Comparison of ENCODE assay signal across 1 cellular context in genomic region chr7:516606-517456, GRCh38.
A peak's percentile ranks its signal among the peaks of the same experiment; 100 is the strongest.
TF ChIP-seq lines count a peak whose summit lies in the region.

No MANE protein-coding gene starts in this region.

TF ChIP-seq in HepG2, 621 proteins besides CTCF, POLR2A, EP300 and RAD21 (continued from another document):
- TF ChIP-seq YEATS4 (CRISPR knock-in tag; IDR thresholded peaks at IDR 0.05; ENCODE audit: borderline replicate concordance), result no peak
- TF ChIP-seq, protein P1, sequence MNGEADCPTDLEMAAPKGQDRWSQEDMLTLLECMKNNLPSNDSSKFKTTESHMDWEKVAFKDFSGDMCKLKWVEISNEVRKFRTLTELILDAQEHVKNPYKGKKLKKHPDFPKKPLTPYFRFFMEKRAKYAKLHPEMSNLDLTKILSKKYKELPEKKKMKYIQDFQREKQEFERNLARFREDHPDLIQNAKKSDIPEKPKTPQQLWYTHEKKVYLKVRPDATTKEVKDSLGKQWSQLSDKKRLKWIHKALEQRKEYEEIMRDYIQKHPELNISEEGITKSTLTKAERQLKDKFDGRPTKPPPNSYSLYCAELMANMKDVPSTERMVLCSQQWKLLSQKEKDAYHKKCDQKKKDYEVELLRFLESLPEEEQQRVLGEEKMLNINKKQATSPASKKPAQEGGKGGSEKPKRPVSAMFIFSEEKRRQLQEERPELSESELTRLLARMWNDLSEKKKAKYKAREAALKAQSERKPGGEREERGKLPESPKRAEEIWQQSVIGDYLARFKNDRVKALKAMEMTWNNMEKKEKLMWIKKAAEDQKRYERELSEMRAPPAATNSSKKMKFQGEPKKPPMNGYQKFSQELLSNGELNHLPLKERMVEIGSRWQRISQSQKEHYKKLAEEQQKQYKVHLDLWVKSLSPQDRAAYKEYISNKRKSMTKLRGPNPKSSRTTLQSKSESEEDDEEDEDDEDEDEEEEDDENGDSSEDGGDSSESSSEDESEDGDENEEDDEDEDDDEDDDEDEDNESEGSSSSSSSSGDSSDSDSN (CRISPR knock-in tag; IDR thresholded peaks at IDR 0.05), result peak; percentile 55; the same call in 1 of the 2 replicates
- TF ChIP-seq KDM2A (CRISPR knock-in tag; IDR thresholded peaks at IDR 0.05; ENCODE audit: borderline replicate concordance, low read depth), result peak; percentile 31; the same call in 1 of the 2 replicates
- TF ChIP-seq HNRNPLL (IDR thresholded peaks at IDR 0.05; ENCODE audit: low read depth, low read length, poor library complexity, severe bottlenecking), result peak; percentile 51
- no peak for TF ChIP-seq ZSCAN9 (CRISPR knock-in tag; IDR thresholded peaks at IDR 0.05; ENCODE audit: borderline replicate concordance)
- TF ChIP-seq, protein P2, sequence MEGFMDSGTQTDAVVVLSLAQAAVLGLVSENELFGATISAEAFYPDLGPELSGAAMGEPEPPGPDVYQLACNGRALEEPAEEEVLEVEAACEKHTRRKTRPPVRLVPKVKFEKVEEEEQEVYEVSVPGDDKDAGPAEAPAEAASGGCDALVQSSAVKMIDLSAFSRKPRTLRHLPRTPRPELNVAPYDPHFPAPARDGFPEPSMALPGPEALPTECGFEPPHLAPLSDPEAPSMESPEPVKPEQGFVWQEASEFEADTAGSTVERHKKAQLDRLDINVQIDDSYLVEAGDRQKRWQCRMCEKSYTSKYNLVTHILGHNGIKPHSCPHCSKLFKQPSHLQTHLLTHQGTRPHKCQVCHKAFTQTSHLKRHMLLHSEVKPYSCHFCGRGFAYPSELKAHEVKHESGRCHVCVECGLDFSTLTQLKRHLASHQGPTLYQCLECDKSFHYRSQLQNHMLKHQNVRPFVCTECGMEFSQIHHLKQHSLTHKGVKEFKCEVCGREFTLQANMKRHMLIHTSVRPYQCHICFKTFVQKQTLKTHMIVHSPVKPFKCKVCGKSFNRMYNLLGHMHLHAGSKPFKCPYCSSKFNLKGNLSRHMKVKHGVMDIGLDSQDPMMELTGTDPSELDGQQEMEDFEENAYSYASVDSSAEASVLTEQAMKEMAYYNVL (CRISPR knock-in tag; IDR thresholded peaks at IDR 0.05; ENCODE audit: borderline replicate concordance), result no peak
- TF ChIP-seq YY1 (IDR thresholded peaks at IDR 0.05; ENCODE audit: insufficient read depth, insufficient replicate concordance, low read depth, low read length), result no peak
- TF ChIP-seq, protein P3, sequence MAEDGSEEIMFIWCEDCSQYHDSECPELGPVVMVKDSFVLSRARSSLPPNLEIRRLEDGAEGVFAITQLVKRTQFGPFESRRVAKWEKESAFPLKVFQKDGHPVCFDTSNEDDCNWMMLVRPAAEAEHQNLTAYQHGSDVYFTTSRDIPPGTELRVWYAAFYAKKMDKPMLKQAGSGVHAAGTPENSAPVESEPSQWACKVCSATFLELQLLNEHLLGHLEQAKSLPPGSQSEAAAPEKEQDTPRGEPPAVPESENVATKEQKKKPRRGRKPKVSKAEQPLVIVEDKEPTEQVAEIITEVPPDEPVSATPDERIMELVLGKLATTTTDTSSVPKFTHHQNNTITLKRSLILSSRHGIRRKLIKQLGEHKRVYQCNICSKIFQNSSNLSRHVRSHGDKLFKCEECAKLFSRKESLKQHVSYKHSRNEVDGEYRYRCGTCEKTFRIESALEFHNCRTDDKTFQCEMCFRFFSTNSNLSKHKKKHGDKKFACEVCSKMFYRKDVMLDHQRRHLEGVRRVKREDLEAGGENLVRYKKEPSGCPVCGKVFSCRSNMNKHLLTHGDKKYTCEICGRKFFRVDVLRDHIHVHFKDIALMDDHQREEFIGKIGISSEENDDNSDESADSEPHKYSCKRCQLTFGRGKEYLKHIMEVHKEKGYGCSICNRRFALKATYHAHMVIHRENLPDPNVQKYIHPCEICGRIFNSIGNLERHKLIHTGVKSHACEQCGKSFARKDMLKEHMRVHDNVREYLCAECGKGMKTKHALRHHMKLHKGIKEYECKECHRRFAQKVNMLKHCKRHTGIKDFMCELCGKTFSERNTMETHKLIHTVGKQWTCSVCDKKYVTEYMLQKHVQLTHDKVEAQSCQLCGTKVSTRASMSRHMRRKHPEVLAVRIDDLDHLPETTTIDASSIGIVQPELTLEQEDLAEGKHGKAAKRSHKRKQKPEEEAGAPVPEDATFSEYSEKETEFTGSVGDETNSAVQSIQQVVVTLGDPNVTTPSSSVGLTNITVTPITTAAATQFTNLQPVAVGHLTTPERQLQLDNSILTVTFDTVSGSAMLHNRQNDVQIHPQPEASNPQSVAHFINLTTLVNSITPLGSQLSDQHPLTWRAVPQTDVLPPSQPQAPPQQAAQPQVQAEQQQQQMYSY (CRISPR knock-in tag; IDR thresholded peaks at IDR 0.05), result 0 out of 2 replicates have a peak, but pooled peaks have one; percentile 18
- no peak for TF ChIP-seq NR2F6 (IDR thresholded peaks at IDR 0.05)
- TF ChIP-seq NR2F6 (CRISPR knock-in tag; IDR thresholded peaks at IDR 0.05), result no peak
- TF ChIP-seq KLF11 (CRISPR knock-in tag; IDR thresholded peaks at IDR 0.05), result no peak
- TF ChIP-seq ZNF263 (CRISPR knock-in tag; IDR thresholded peaks at IDR 0.05), result peak; percentile 47; the same call in 1 of the 2 replicates
- no peak for TF ChIP-seq TOPORS (CRISPR knock-in tag; IDR thresholded peaks at IDR 0.05)
- TF ChIP-seq FOSL2 (CRISPR knock-in tag; IDR thresholded peaks at IDR 0.05), result peak; percentile 40; the same call in 1 of the 2 replicates
- 0 out of 2 replicates have a peak, but pooled peaks have one; percentile 34 for TF ChIP-seq RNF2 (conservative IDR thresholded peaks at IDR 0.05; ENCODE audit: low read depth)
- TF ChIP-seq TBP (CRISPR knock-in tag; IDR thresholded peaks at IDR 0.05), result no peak
- TF ChIP-seq RBFOX2 (IDR thresholded peaks at IDR 0.05; ENCODE audit: low read depth, low read length), result peak; percentile 31; the same call in 1 of the 2 replicates
- no peak for TF ChIP-seq NFRKB (IDR thresholded peaks at IDR 0.05)
- TF ChIP-seq AHR (CRISPR knock-in tag; IDR thresholded peaks at IDR 0.05), result no peak
- no peak for TF ChIP-seq HMG20B (CRISPR knock-in tag; conservative IDR thresholded peaks at IDR 0.05)
- peak; percentile 71 for TF ChIP-seq ZNF777 (CRISPR knock-in tag; IDR thresholded peaks at IDR 0.05)
- TF ChIP-seq ZNF800 (CRISPR knock-in tag; IDR thresholded peaks at IDR 0.05), result peak; percentile 99
- no peak for TF ChIP-seq PCBP1 (IDR thresholded peaks at IDR 0.05; ENCODE audit: borderline replicate concordance, low read depth, low read length)
- no peak for TF ChIP-seq ZNF264 (CRISPR knock-in tag; IDR thresholded peaks at IDR 0.05)
- peak; percentile 25; the same call in 1 of the 2 replicates for TF ChIP-seq ZFY (CRISPR knock-in tag; IDR thresholded peaks at IDR 0.05)
- peak; percentile 6; the same call in 1 of the 2 replicates for TF ChIP-seq EZH2 (conservative IDR thresholded peaks at IDR 0.05; ENCODE audit: low read depth, low read length)
- TF ChIP-seq AFF4 (CRISPR knock-in tag; IDR thresholded peaks at IDR 0.05), result no peak
- no peak for TF ChIP-seq POLR2G (IDR thresholded peaks at IDR 0.05; ENCODE audit: low read depth, low read length)
- TF ChIP-seq NFE2L2 (IDR thresholded peaks at IDR 0.05; ENCODE audit: low read length), result no peak
- no peak for TF ChIP-seq ETV6 (CRISPR knock-in tag; conservative IDR thresholded peaks at IDR 0.05)
- TF ChIP-seq HOXA7 (CRISPR knock-in tag; IDR thresholded peaks at IDR 0.05), result no peak
- TF ChIP-seq TBL1XR1 (IDR thresholded peaks at IDR 0.05; ENCODE audit: borderline replicate concordance, low read length, partially characterized antibody), result no peak
- no peak for TF ChIP-seq ARNTL (CRISPR knock-in tag; IDR thresholded peaks at IDR 0.05)
- TF ChIP-seq, protein P4, sequence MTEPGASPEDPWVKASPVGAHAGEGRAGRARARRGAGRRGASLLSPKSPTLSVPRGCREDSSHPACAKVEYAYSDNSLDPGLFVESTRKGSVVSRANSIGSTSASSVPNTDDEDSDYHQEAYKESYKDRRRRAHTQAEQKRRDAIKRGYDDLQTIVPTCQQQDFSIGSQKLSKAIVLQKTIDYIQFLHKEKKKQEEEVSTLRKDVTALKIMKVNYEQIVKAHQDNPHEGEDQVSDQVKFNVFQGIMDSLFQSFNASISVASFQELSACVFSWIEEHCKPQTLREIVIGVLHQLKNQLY (CRISPR knock-in tag; IDR thresholded peaks at IDR 0.05), result no peak
- TF ChIP-seq IRX3 (CRISPR knock-in tag; IDR thresholded peaks at IDR 0.05; ENCODE audit: borderline replicate concordance, low read depth), result no peak
- TF ChIP-seq XBP1 (CRISPR knock-in tag; IDR thresholded peaks at IDR 0.05), result no peak
- no peak for TF ChIP-seq MBNL3 (CRISPR knock-in tag; conservative IDR thresholded peaks at IDR 0.05)
- no peak for TF ChIP-seq KDM3A (CRISPR knock-in tag; IDR thresholded peaks at IDR 0.05; ENCODE audit: low read depth)
- TF ChIP-seq ZFX (CRISPR knock-in tag; IDR thresholded peaks at IDR 0.05; ENCODE audit: low read depth), result peak; percentile 46
- TF ChIP-seq E2F5 (CRISPR knock-in tag; conservative IDR thresholded peaks at IDR 0.05), result no peak
- TF ChIP-seq SOX13 (IDR thresholded peaks at IDR 0.05), result no peak
- TF ChIP-seq SOX13 (CRISPR knock-in tag; conservative IDR thresholded peaks at IDR 0.05 in 1 of 2, IDR thresholded peaks at IDR 0.05 in 1 of 2), result no peak
